ENCODE assay signal across 15 cellular contexts in genomic region chr2:236236559-236237450, GRCh38. TPM values are rescaled to one million over a fixed set of nuclear protein-coding genes. Genes with fewer than 3 reads are reported as not detected.
A peak's percentile ranks its signal among the peaks of the same experiment; 100 is the strongest.
DNase-seq lines count a peak whose midpoint lies in the region; ATAC-seq, FAIRE-seq and TF ChIP-seq lines count a peak whose summit lies in the region.
"Had no signal": no experiment of that assay in that cellular context is flagged by ENCODE, and none has a peak within 500 bp of the region (broad histone marks: within the 10 kb centered on the region; RNA-seq: fewer than 3 reads in every experiment).

No MANE protein-coding gene starts in this region.

- no peak overlapping the region for H3K27ac Mint-ChIP-seq in MCF 10A (ENCODE audit: low read depth, unreplicated experiment)
- no peak overlapping the region for H3K27ac Mint-ChIP-seq in mesothelial cell of epicardium
- no peak overlapping the region for H3K27ac Mint-ChIP-seq in type B pancreatic cell

- H2AK5ac ChIP-seq in H1 (ENCODE audit: low read depth, low read length): no peak overlapping the region

- H3K79me2 ChIP-seq in H1 (ENCODE audit: control insufficient read depth in 1 of 2, insufficient read depth in 2 of 2, low read length in 2 of 2): no peaks in the 10 kb centered on the region

- H3K4me2 ChIP-seq in H1 (ENCODE audit: insufficient read depth in 1 of 2, low read depth in 2 of 2, low read length in 2 of 2): peak overlapping the region; percentile 61 to 83

- H3K23me2 ChIP-seq in H1 (ENCODE audit: low read depth, low read length): peaks cover 9% of the 10 kb centered on the region

- no peak for TF ChIP-seq EP300 in H1 (IDR thresholded peaks at IDR 0.05; ENCODE audit: borderline replicate concordance in 1 of 2, low read depth in 2 of 2, low read length in 2 of 2)

- POLR2A ChIA-PET in MCF 10A (lab: Yijun Ruan, JAX) (interaction anchor here (0.6 kb wide), 1 partner anchor 556 kb away, joined by 3 read pairs; no protein-coding TSS in a partner anchor), H1 (lab: Charles Lee; ENCODE audit: partially characterized antibody) (interaction anchor here (0.6 kb wide), 1 partner anchor 869 kb away, joined by 3 read pairs; no protein-coding TSS in a partner anchor)

- H3K36me3 Mint-ChIP-seq in MCF 10A (ENCODE audit: insufficient read depth, unreplicated experiment): no peaks in the 10 kb centered on the region
- peaks cover 4% of the 10 kb centered on the region for H3K36me3 Mint-ChIP-seq in mesothelial cell of epicardium
- no peaks in the 10 kb centered on the region for H3K36me3 Mint-ChIP-seq in type B pancreatic cell

- H3K4me3 Mint-ChIP-seq in MCF 10A (ENCODE audit: unreplicated experiment) (no peak overlapping the region), mesothelial cell of epicardium (peak overlapping the region; percentile 67), type B pancreatic cell (peak overlapping the region; percentile 85)

- no peak for DNase-seq in breast epithelium (ENCODE audit: low spot score in 2 of 2)
- no peak for DNase-seq in MCF 10A (ENCODE audit: unreplicated experiment)
- peak in 1 of 2 experiments; percentile 43 for DNase-seq in H1 (ENCODE audit: low read depth in 1 of 2, low spot score in 2 of 2)
- no peak for DNase-seq in mesothelial cell of epicardium (ENCODE audit: low spot score in 2 of 2, unreplicated experiment in 2 of 2)
- DNase-seq in type B pancreatic cell (ENCODE audit: extremely low spot score, unreplicated experiment): peak; percentile 67
- no peak for DNase-seq in activated CD4-positive, CD25-positive, alpha-beta regulatory T cell treated with anti-CD3 and anti-CD28 coated beads, Interleukin-2, amount 50 U/mL, for 72 hours
- DNase-seq in SKM-1 (lab: John Stamatoyannopoulos, UW; ENCODE audit: unreplicated experiment): no peak
- DNase-seq: activated T-cell treated with anti-CD3 and anti-CD28 coated beads, Interleukin-2, amount 50 U/mL, for 1 hour; pancreas; SHP77 treated with DMSO at 0.1 percent for 48 hours had no signal

- H3K18ac ChIP-seq in H1 (ENCODE audit: extremely low read depth, low read length): no peak overlapping the region

- H4K8ac ChIP-seq in H1 (ENCODE audit: extremely low read depth, insufficient read depth, low read length): no peak overlapping the region; the same call in 1 of the 2 replicates

- H4K91ac ChIP-seq in H1 (replicated peaks; ENCODE audit: insufficient read length, low read length): no peak overlapping the region

- H2BK5ac ChIP-seq in H1 (ENCODE audit: low read depth, low read length): no peak overlapping the region

- H3K23ac ChIP-seq in H1 (ENCODE audit: insufficient read length): no peak overlapping the region

- TF ChIP-seq CTCF in breast epithelium (IDR thresholded peaks at IDR 0.05) (no peak), MCF 10A (IDR thresholded peaks at IDR 0.05; ENCODE audit: unreplicated experiment) (no peak), H1 (IDR thresholded peaks at IDR 0.05; ENCODE audit: control extremely low read depth in 1 of 3, insufficient read depth in 1 of 3, low read depth in 1 of 3, low read length in 3 of 3) (peak in 2 of 3 experiments; percentile 5 to 27; a peak in 2 of 4 replicates), mesothelial cell of epicardium (IDR thresholded peaks at IDR 0.05; ENCODE audit: unreplicated experiment) (no peak), type B pancreatic cell (conservative IDR thresholded peaks at IDR 0.05) (peak; percentile 29)

- H3K9me3 Mint-ChIP-seq in MCF 10A (ENCODE audit: unreplicated experiment) (no peaks in the 10 kb centered on the region), mesothelial cell of epicardium (peaks cover 14% of the 10 kb centered on the region), type B pancreatic cell (no peaks in the 10 kb centered on the region)

- H2BK15ac ChIP-seq in H1 (ENCODE audit: low read length): no peak overlapping the region

- H4K20me1 ChIP-seq in H1 (replicated peaks in 1 of 2; ENCODE audit: control insufficient read depth in 1 of 2, insufficient read depth in 2 of 2, low read length in 2 of 2): no peaks in the 10 kb centered on the region

- H3K36me3 ChIP-seq in breast epithelium (no peaks in the 10 kb centered on the region), H1 (ENCODE audit: control insufficient read depth in 2 of 4, insufficient read depth in 4 of 4, low read length in 3 of 4) (no peaks in the 10 kb centered on the region)
- H3K36me3 ChIP-seq: pancreas had no signal

- H3K9ac ChIP-seq in H1 (replicated peaks in 1 of 4; ENCODE audit: extremely low read depth in 1 of 4, low read depth in 3 of 4, low read length in 3 of 4): no peak overlapping the region

- WGBS in H1 (ENCODE audit: extremely low coverage in 1 of 2, insufficient coverage in 1 of 2, insufficient read length in 1 of 2, insufficient replicate concordance in 2 of 2, low coverage in 1 of 2, low lambda C conversion rate in 2 of 2, missing lambda C conversion rate in 1 of 2), 2 experiments: 6% methylated on average over 46 of the region's 73 CpGs; no CpG with 5 or more reads in 1 of the 2 experiments

- intact Hi-C loops in breast epithelium (cut with DNase I; ENCODE audit: low total_unique reads) (no loop called here), MCF 10A (cut with micrococcal nuclease) (no loop called here)

- H2BK20ac ChIP-seq in H1 (ENCODE audit: low read length): no peak overlapping the region

- H2BK12ac ChIP-seq in H1 (ENCODE audit: low read depth, low read length): no peak overlapping the region

- H3K27ac ChIP-seq in breast epithelium: no peak overlapping the region
- H3K27ac ChIP-seq in H1 (ENCODE audit: low read depth, low read length): no peak overlapping the region
- H3K27ac ChIP-seq: pancreas had no signal

- FAIRE-seq in H1 (lab: Jason Lieb, UNC): no peak
- FAIRE-seq: pancreas had no signal

- H3K4me3 ChIP-seq in breast epithelium (peak overlapping the region; percentile 7 to 50 (median 28)), H1 (ENCODE audit: extremely low read depth in 1 of 4, insufficient read depth in 2 of 4, low read depth in 3 of 4, low read length in 4 of 4) (peak overlapping the region; percentile 8 to 61 (median 40))
- H3K4me3 ChIP-seq: pancreas had no signal

- H3K79me1 ChIP-seq in H1 (ENCODE audit: low read depth, low read length): no peaks in the 10 kb centered on the region

- H4K5ac ChIP-seq in H1 (ENCODE audit: insufficient read length, low read depth, low read length): no peak overlapping the region

- H3K4ac ChIP-seq in H1 (replicated peaks; ENCODE audit: insufficient read length, low read depth, low read length): no peak overlapping the region

- no peak for TF ChIP-seq RAD21 in H1 (IDR thresholded peaks at IDR 0.05 in 1 of 2, conservative IDR thresholded peaks at IDR 0.05 in 1 of 2; ENCODE audit: low read depth in 2 of 2, low read length in 2 of 2)

- H3K4me1 ChIP-seq in breast epithelium (peaks cover 0 to 8% of the 10 kb centered on the region in 2 donors), H1 (replicated peaks in 1 of 4; ENCODE audit: control insufficient read depth in 3 of 4, insufficient read depth in 4 of 4, low read length in 3 of 4) (peaks cover 4 to 32% (median 16%) of the 10 kb centered on the region in 4 experiments)
- H3K4me1 ChIP-seq: pancreas had no signal

- CTCF ChIA-PET in MCF 10A (lab: Yijun Ruan, JAX): no interaction called here
- CTCF ChIA-PET in H1 (lab: Charles Lee; ENCODE audit: partially characterized antibody): interaction anchor here (1.2 to 1.6 kb wide), 3 partner anchors 19 to 27 kb away, joined by 3 to 6 read pairs (median 3); no protein-coding TSS in a partner anchor

- no TSS peak for BruUV-seq in MCF 10A (replicated peaks; lab: Mats Ljungman, UMichigan)

- no peak overlapping the region for H3K14ac ChIP-seq in H1 (ENCODE audit: insufficient read length)

- TF ChIP-seq POLR2A in breast epithelium (IDR thresholded peaks at IDR 0.05) (no peak), H1 (IDR thresholded peaks at IDR 0.05; ENCODE audit: control extremely low read depth in 1 of 2, low read depth in 2 of 2, low read length in 2 of 2) (no peak)

- H2BK120ac ChIP-seq in H1 (replicated peaks; ENCODE audit: low read depth, low read length): no peak overlapping the region

- H3K4me1 Mint-ChIP-seq in MCF 10A (ENCODE audit: insufficient read depth, unreplicated experiment) (no peaks in the 10 kb centered on the region), mesothelial cell of epicardium (peaks cover 22% of the 10 kb centered on the region), type B pancreatic cell (ENCODE audit: unreplicated experiment) (peaks cover 13% of the 10 kb centered on the region)

- H3K9me3 ChIP-seq in breast epithelium (peaks cover 0 to 10% of the 10 kb centered on the region in 2 donors), H1 (ENCODE audit: insufficient read depth in 2 of 2, low read depth in 1 of 2, low read length in 1 of 2) (no peaks in the 10 kb centered on the region)

- H3K27me3 ChIP-seq in breast epithelium (peaks cover 0 to 36% of the 10 kb centered on the region in 2 donors), H1 (replicated peaks in 1 of 4; ENCODE audit: control insufficient read depth in 3 of 4, extremely low read depth in 1 of 4, insufficient read depth in 3 of 4, low read length in 3 of 4) (peaks cover 17 to 43% (median 36%) of the 10 kb centered on the region in 4 experiments)

- no peak overlapping the region for H2AFZ ChIP-seq in H1 (ENCODE audit: low read length)

- ATAC-seq in GM21526 (IDR thresholded peaks at IDR 0.05; ENCODE audit: low FRiP score, unreplicated experiment): no peak
- ATAC-seq: pancreas had no signal

- H3K27me3 Mint-ChIP-seq in MCF 10A (ENCODE audit: insufficient read depth, unreplicated experiment) (peaks cover 42% of the 10 kb centered on the region), mesothelial cell of epicardium (ENCODE audit: low read depth) (peaks cover 72% of the 10 kb centered on the region), type B pancreatic cell (peaks cover 81% of the 10 kb centered on the region)

- no peak overlapping the region for H3K56ac ChIP-seq in H1 (replicated peaks; ENCODE audit: insufficient read length, low read depth, low read length)

TF ChIP-seq in H1, 55 proteins besides CTCF, POLR2A, EP300 and RAD21 (continues in another document):
- peak; percentile 51 for TF ChIP-seq EZH2 (IDR thresholded peaks at IDR 0.05; ENCODE audit: low read depth, low read length, severe bottlenecking)
- no peak for TF ChIP-seq SP1 (IDR thresholded peaks at IDR 0.05; ENCODE audit: low read depth, low read length)
- TF ChIP-seq TAF7 (optimal IDR thresholded peaks at IDR 0.05; ENCODE audit: borderline replicate concordance, low read depth, low read length): no peak

RNA-seq across cellular contexts. Expression of gene ASB18, which starts 27.4 kb away (rescaled TPM):
- total RNA-seq in breast epithelium (not detected), MCF 10A (2022) (not detected in 2 replicates), mesothelial cell of epicardium (not detected in 3 replicates), type B pancreatic cell (ENCODE audit: low replicate concordance) (not detected in 2 replicates)
- total RNA-seq in H1 (2021; fragmentation: NEBNext Ultra II Directional; extraction: Animal tissue kit (Norgen Biotek cat#: 25700)): not detected in 2 replicates
- not detected in 2 replicates for polyA plus RNA-seq in H1 (2011; rRNA removed)
- polyA plus RNA-seq in H1 (2011; cell fraction: cytosol; rRNA removed): not detected
- not detected for polyA plus RNA-seq in H1 (2011; cell fraction: nucleus; rRNA removed)
- not detected in 4 replicates for polyA plus RNA-seq in H1 (2012, experiment 1 of 2)
- polyA plus RNA-seq in H1 (2012, experiment 2 of 2): not detected
- not detected for polyA plus RNA-seq in H1 (2013, experiment 1 of 2)
- not detected for polyA plus RNA-seq in H1 (2013, experiment 2 of 2)
- not detected in 2 replicates for polyA minus RNA-seq in H1 (2011; rRNA and poly(A)+ RNA removed)
- polyA minus RNA-seq in H1 (2011; cell fraction: cytosol; rRNA and poly(A)+ RNA removed): not detected
- not detected for polyA minus RNA-seq in H1 (2011; cell fraction: nucleus; rRNA and poly(A)+ RNA removed)
- total RNA-seq: aorta, Daoy, liver, pancreas, subcutaneous adipose tissue had no signal
- polyA plus RNA-seq: aorta, liver, pancreas had no signal

Comparison
In these comparisons a context has a peak if more than half of its experiments do, and no peak if none do; other contexts are left out.
1. CTCF ChIP-seq: peak in H1 (2 of 3) and type B pancreatic cell (single experiment); none in breast epithelium (0 of 3), MCF 10A (single experiment) and mesothelial cell of epicardium (single experiment).